ENCODE assay signal across 27 cellular contexts in the genomic region with DNA sequence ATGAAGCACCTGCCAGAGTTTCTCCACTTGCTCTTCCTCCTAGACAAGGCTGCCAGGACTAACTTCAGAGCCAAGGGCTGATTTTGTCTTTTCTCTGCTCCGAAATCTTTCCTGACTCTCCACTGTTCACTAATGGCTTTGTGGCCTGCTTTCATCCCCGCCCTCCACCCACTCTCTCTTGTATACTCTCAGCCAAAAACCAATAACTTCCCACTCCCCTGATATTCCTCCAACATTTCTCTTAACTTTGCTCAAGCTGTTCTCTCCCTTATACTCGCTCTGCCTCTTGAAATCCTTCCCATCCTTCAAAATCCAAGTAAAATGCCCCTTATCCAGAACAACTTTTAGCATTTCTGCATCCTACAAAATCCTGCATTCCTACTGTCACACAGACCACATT.
"Had no signal": no experiment of that assay in that cellular context is flagged by ENCODE, and none has a peak within 500 bp of the region (broad histone marks: within the 10 kb centered on the region; RNA-seq: fewer than 3 reads in every experiment).

No MANE protein-coding gene starts in this region.

- H3K9me3 Mint-ChIP-seq: dendritic cell treated with granulocyte-macrophage colony-stimulating factor and Interleukin-4, amounts not matched to agents 40 ng/mL and 50 ng/mL, for 4 days; effector memory CD8-positive, alpha-beta T cell; endodermal cell had no signal

- H3K9me3 ChIP-seq: colonic mucosa, esophagus muscularis mucosa, esophagus squamous epithelium, gastrocnemius medialis, gastroesophageal sphincter, heart left ventricle had no signal

- FAIRE-seq: colon, endometrium, endothelial cell of umbilical vein, frontal cortex had no signal

- H3K27ac ChIP-seq: colonic mucosa, coronary artery, dorsolateral prefrontal cortex, epithelial cell of prostate, esophagus muscularis mucosa, esophagus squamous epithelium, foreskin keratinocyte, gastrocnemius medialis, gastroesophageal sphincter, heart left ventricle, heart right ventricle had no signal

- H3K4me3 Mint-ChIP-seq: dendritic cell treated with granulocyte-macrophage colony-stimulating factor and Interleukin-4, amounts not matched to agents 40 ng/mL and 50 ng/mL, for 4 days; effector memory CD8-positive, alpha-beta T cell; endodermal cell had no signal

- H3K27ac Mint-ChIP-seq: dendritic cell treated with granulocyte-macrophage colony-stimulating factor and Interleukin-4, amounts not matched to agents 40 ng/mL and 50 ng/mL, for 4 days; endodermal cell had no signal

- H3K27me3 ChIP-seq: colonic mucosa, dorsolateral prefrontal cortex, esophagus muscularis mucosa, esophagus squamous epithelium, gastrocnemius medialis, gastroesophageal sphincter had no signal

- H3K36me3 ChIP-seq: colonic mucosa, esophagus muscularis mucosa, esophagus squamous epithelium, gastrocnemius medialis, gastroesophageal sphincter, heart left ventricle, heart right ventricle had no signal

- DNase-seq: colonic mucosa; cortex of kidney; dermis blood vessel endothelial cell; dorsolateral prefrontal cortex; effector CD4-positive, alpha-beta T cell; effector CD8-positive, alpha-beta T cell; effector memory CD4-positive, alpha-beta T cell; effector memory CD8-positive, alpha-beta T cell; endodermal cell; erythroblast; esophagus squamous epithelium; foreskin fibroblast; foreskin keratinocyte; foreskin melanocyte; gastrocnemius medialis; glutamatergic neuron; heart left ventricle; heart right ventricle had no signal

- H3K4me1 ChIP-seq: colonic mucosa, foreskin keratinocyte had no signal

- H3K4me3 ChIP-seq: colonic mucosa, coronary artery, dorsolateral prefrontal cortex, esophagus muscularis mucosa, esophagus squamous epithelium, gastrocnemius medialis, gastroesophageal sphincter, heart left ventricle, heart right ventricle had no signal
